In genomic region chr22:22785316-22786065, GRCh38 we compare ENCODE assay signal across 2 cellular contexts.
TF ChIP-seq lines count a peak whose summit lies in the region.

No MANE protein-coding gene starts in this region.

TF ChIP-seq in HepG2, 621 proteins besides CTCF, POLR2A, EP300 and RAD21 (continued from another document):
- TF ChIP-seq ZBTB40 (IDR thresholded peaks at IDR 0.05) (no peak; the same call in 1 of the 2 replicates), ZBTB40 (CRISPR knock-in tag; IDR thresholded peaks at IDR 0.05) (peak; percentile 65; the same call in 1 of the 2 replicates), ZNF383 (CRISPR knock-in tag; IDR thresholded peaks at IDR 0.05; ENCODE audit: borderline replicate concordance) (no peak)

TF ChIP-seq in WTC11, 78 proteins besides CTCF, POLR2A, EP300 and RAD21 (continued from another document):
- TF ChIP-seq ATF6 (CRISPR knock-in tag; IDR thresholded peaks at IDR 0.05) (no peak), TEAD1 (CRISPR knock-in tag; IDR thresholded peaks at IDR 0.05) (no peak), ZNF263 (CRISPR knock-in tag; IDR thresholded peaks at IDR 0.05; ENCODE audit: low read depth) (no peak), HMGA2 (CRISPR knock-in tag; IDR thresholded peaks at IDR 0.05) (no peak), ZNF121 (CRISPR knock-in tag; IDR thresholded peaks at IDR 0.05) (no peak), FOXJ3 (CRISPR knock-in tag; IDR thresholded peaks at IDR 0.05; ENCODE audit: borderline replicate concordance) (no peak), ESRRA (CRISPR knock-in tag; IDR thresholded peaks at IDR 0.05; ENCODE audit: borderline replicate concordance) (no peak)
TF ChIP-seq in WTC11: peak in this region for 0.
